ENCODE assay signal across 13 cellular contexts in genomic region chr9:117034862-117035261, GRCh38.
DNase-seq lines count a peak whose midpoint lies in the region; ATAC-seq, FAIRE-seq and TF ChIP-seq lines count a peak whose summit lies in the region.
"Had no signal": no experiment of that assay in that cellular context is flagged by ENCODE, and none has a peak within 500 bp of the region (broad histone marks: within the 10 kb centered on the region; RNA-seq: fewer than 3 reads in every experiment).

No MANE protein-coding gene starts in this region.

- H4K20me1 ChIP-seq in GM23248 (ENCODE audit: insufficient read depth) = no peaks in the 10 kb centered on the region

- H3K9me3 ChIP-seq in GM23248 (ENCODE audit: low read depth) = no peaks in the 10 kb centered on the region
- H3K9me3 ChIP-seq in small intestine (ENCODE audit: control insufficient read depth, low read depth) = no peaks in the 10 kb centered on the region
- H3K9me3 ChIP-seq in left lung = no peaks in the 10 kb centered on the region

- H3K9ac ChIP-seq in GM23248 = no peak overlapping the region

- no peak overlapping the region for H3K4me2 ChIP-seq in GM23248 (ENCODE audit: unreplicated experiment)
- H3K4me2 ChIP-seq: PC-9 had no signal

- H3K4me3 ChIP-seq in GM23248 (no peak overlapping the region), small intestine (ENCODE audit: low read depth in 1 of 2, low read length in 2 of 2) (no peak overlapping the region), left lung (no peak overlapping the region)
- H3K4me3 ChIP-seq: PC-9 had no signal

- no peaks in the 10 kb centered on the region for H3K9me2 ChIP-seq in GM23248 (ENCODE audit: insufficient read depth)

- no peak for FAIRE-seq in small intestine (lab: Jason Lieb, UNC)

- TF ChIP-seq CTCF in left lung (IDR thresholded peaks at IDR 0.05) = no peak

- 8 to 15% methylated on average over 2 of the region's 2 CpGs for WGBS in GM23248 (ENCODE audit: low coverage in 1 of 2, low lambda C conversion rate in 2 of 2, missing lambda C conversion rate in 2 of 2), 2 experiments
- WGBS in small intestine, 3 donors = 22 to 41% (median 27%) methylated on average over 2 of the region's 2 CpGs

- H3K27ac ChIP-seq in GM23248 (no peak overlapping the region), small intestine (ENCODE audit: low read depth in 1 of 2, low read length in 1 of 2) (no peak overlapping the region), left lung (no peak overlapping the region)
- H3K27ac ChIP-seq: PC-9 had no signal

- intact Hi-C loops in left lung (cut with DNase I) = no loop called here

- in situ Hi-C loops in GM23248 (cut with MboI) = no loop called here

- H3K4me1 ChIP-seq in GM23248 (ENCODE audit: insufficient read depth) (no peaks in the 10 kb centered on the region), small intestine (ENCODE audit: control insufficient read depth in 2 of 2, insufficient read depth in 1 of 2, low read depth in 1 of 2, low read length in 1 of 2) (no peaks in the 10 kb centered on the region), left lung (no peaks in the 10 kb centered on the region)

- no peaks in the 10 kb centered on the region for H3K79me2 ChIP-seq in GM23248 (ENCODE audit: insufficient read depth)

- H3F3A ChIP-seq in GM23248 (ENCODE audit: insufficient read depth) = no peaks in the 10 kb centered on the region

- ATAC-seq in HG02938 (IDR thresholded peaks at IDR 0.05; ENCODE audit: unreplicated experiment) (no peak), left lung (no peak)
- ATAC-seq: CD8-positive, alpha-beta T cell had no signal

- peak; percentile 11 for DNase-seq in GM23248
- peak; percentile 31 for DNase-seq in M059J (ENCODE audit: low read depth)
- peak; percentile 46 for DNase-seq in astrocyte of the hippocampus (ENCODE audit: low read depth, low spot score)
- DNase-seq in left kidney (ENCODE audit: low read depth, low spot score) = peak; percentile 83
- DNase-seq in NCI-H748 (lab: John Stamatoyannopoulos, UW; ENCODE audit: unreplicated experiment) = no peak
- DNase-seq in small intestine = no peak
- no peak for DNase-seq in left lung
- DNase-seq: activated T-cell treated with anti-CD3 and anti-CD28 coated beads for 4 hours; amygdala; CD8-positive, alpha-beta T cell; midbrain had no signal

- H3K36me3 ChIP-seq in GM23248 (ENCODE audit: low read depth) (no peaks in the 10 kb centered on the region), small intestine (ENCODE audit: control insufficient read depth in 2 of 2, insufficient read depth in 2 of 2, low read length in 2 of 2) (no peaks in the 10 kb centered on the region), left lung (no peaks in the 10 kb centered on the region)

- no peaks in the 10 kb centered on the region for H3K27me3 ChIP-seq in GM23248 (replicated peaks; ENCODE audit: insufficient read depth)
- H3K27me3 ChIP-seq in small intestine (ENCODE audit: control insufficient read depth in 2 of 2, insufficient read depth in 2 of 2, low read length in 2 of 2) = no peaks in the 10 kb centered on the region
- H3K27me3 ChIP-seq in left lung = no peaks in the 10 kb centered on the region

- no peak overlapping the region for H2AFZ ChIP-seq in GM23248
- H2AFZ ChIP-seq: PC-9 had no signal

Comparison
In these comparisons a context has a peak if more than half of its experiments do, and no peak if none do; other contexts are left out.
1. DNase-seq: peak in GM23248 (single experiment), M059J (single experiment), astrocyte of the hippocampus (single experiment) and left kidney (single experiment); none in NCI-H748 (single experiment), small intestine (single experiment) and left lung (0 of 2).